ENCODE assay signal across 1 cellular context in genomic region chr17:76585649-76586593, GRCh38.
TF ChIP-seq lines count a peak whose summit lies in the region.

TSS of gene ST6GALNAC2 (minus strand) at chr17:76585860. CDS start at chr17:76585808, 52 bp downstream.

TF ChIP-seq in H1, 55 proteins besides CTCF, POLR2A, EP300 and RAD21:
- TF ChIP-seq SUZ12 (IDR thresholded peaks at IDR 0.05; ENCODE audit: low read length) (peak; percentile 79), TCF12 (IDR thresholded peaks at IDR 0.05; ENCODE audit: low read depth, low read length) (no peak), SIN3A (conservative IDR thresholded peaks at IDR 0.05 in 1 of 2, IDR thresholded peaks at IDR 0.05 in 1 of 2; ENCODE audit: low read depth in 1 of 2, low read length in 2 of 2) (no peak), RNF2 (IDR thresholded peaks at IDR 0.05; ENCODE audit: borderline replicate concordance, low read depth, low read length, missing control alignments, poor library complexity, severe bottlenecking) (no peak), MAX (IDR thresholded peaks at IDR 0.05) (no peak), RFX5 (IDR thresholded peaks at IDR 0.05; ENCODE audit: borderline replicate concordance, low read depth, low read length) (no peak), USF2 (IDR thresholded peaks at IDR 0.05; ENCODE audit: low read length) (no peak), KDM5A (IDR thresholded peaks at IDR 0.05; ENCODE audit: low read length) (no peak), RXRA (IDR thresholded peaks at IDR 0.05; ENCODE audit: insufficient read depth, low read depth, low read length) (no peak), BCL11A (IDR thresholded peaks at IDR 0.05; ENCODE audit: low read depth in 2 of 2, low read length in 2 of 2) (no peak), GTF2F1 (IDR thresholded peaks at IDR 0.05; ENCODE audit: borderline replicate concordance, low read depth, low read length) (no peak), EZH2 (IDR thresholded peaks at IDR 0.05; ENCODE audit: low read depth, low read length, severe bottlenecking) (peak; percentile 70), ATF2 (IDR thresholded peaks at IDR 0.05; ENCODE audit: low read length) (no peak), PHF8 (conservative IDR thresholded peaks at IDR 0.05; ENCODE audit: low read depth, low read length) (no peak), HDAC2 (IDR thresholded peaks at IDR 0.05; ENCODE audit: borderline replicate concordance in 1 of 2, low read depth in 2 of 2, low read length in 2 of 2) (no peak), CHD1 (IDR thresholded peaks at IDR 0.05; ENCODE audit: low read depth, low read length) (no peak), BRCA1 (IDR thresholded peaks at IDR 0.05; ENCODE audit: low read depth, low read length) (no peak), KDM4A (IDR thresholded peaks at IDR 0.05; ENCODE audit: low read depth, low read length, severe bottlenecking) (peak; percentile 40)
